In genomic region chr5:143019614-143020515, GRCh38 we compare ENCODE assay signal across 7 cellular contexts.
A peak's percentile ranks its signal among the peaks of the same experiment; 100 is the strongest.
DNase-seq lines count a peak whose midpoint lies in the region; ATAC-seq, FAIRE-seq and TF ChIP-seq lines count a peak whose summit lies in the region.

No MANE protein-coding gene starts in this region.

- DNase-seq in GM18507 (ENCODE audit: extremely low spot score, insufficient read length, low read depth) (peak; percentile 67), thyroid gland (no peak), lower lobe of right lung (no peak), substantia nigra (lab: John Stamatoyannopoulos, UW) (no peak)

- no peaks in the 10 kb centered on the region for H3K27me3 ChIP-seq in iPS-18a (ENCODE audit: control insufficient read depth, insufficient read depth, low read length)
- H3K27me3 ChIP-seq in thyroid gland = no peaks in the 10 kb centered on the region
- H3K27me3 ChIP-seq in lower lobe of right lung (ENCODE audit: low read depth) = no peaks in the 10 kb centered on the region

- peak; percentile 96 for FAIRE-seq in GM18507 (lab: Jason Lieb, UNC)

- 88 to 89% methylated on average over 7 of the region's 7 CpGs for WGBS in thyroid gland, 2 donors

- TF ChIP-seq POLR2A in thyroid gland (IDR thresholded peaks at IDR 0.05) = no peak

- H3K4me1 ChIP-seq in iPS-18a (ENCODE audit: control insufficient read depth, low read depth, low read length) = peaks cover 24% of the 10 kb centered on the region
- H3K4me1 ChIP-seq in thyroid gland = peaks cover 0 to 12% of the 10 kb centered on the region in 2 donors
- H3K4me1 ChIP-seq in lower lobe of right lung = peaks cover 14% of the 10 kb centered on the region

- H3K4me3 ChIP-seq in iPS-18a (ENCODE audit: low read length) (no peak overlapping the region), thyroid gland (replicated peaks in 1 of 3) (no peak overlapping the region), lower lobe of right lung (no peak overlapping the region)

- H3K36me3 ChIP-seq in iPS-18a (ENCODE audit: control insufficient read depth, low read depth, low read length) = no peaks in the 10 kb centered on the region
- H3K36me3 ChIP-seq in thyroid gland = no peaks in the 10 kb centered on the region
- H3K36me3 ChIP-seq in lower lobe of right lung = no peaks in the 10 kb centered on the region

- ATAC-seq in GM21381 (IDR thresholded peaks at IDR 0.05; ENCODE audit: unreplicated experiment) = peak; percentile 80
- peak; percentile 90 for ATAC-seq in HG03439 (IDR thresholded peaks at IDR 0.05; ENCODE audit: unreplicated experiment)
- no peak for ATAC-seq in lower lobe of right lung

- intact Hi-C loops in thyroid gland (cut with DNase I) (loop anchor here (10.0 kb wide), 1 partner anchor 385 kb away; the partner anchor contains the start of gene NR3C1), lower lobe of right lung (cut with DNase I) (no loop called here)

- H3K27ac ChIP-seq in iPS-18a (ENCODE audit: low read length) = peak overlapping the region; percentile 16
- H3K27ac ChIP-seq in thyroid gland = no peak overlapping the region
- no peak overlapping the region for H3K27ac ChIP-seq in lower lobe of right lung
- H3K27ac ChIP-seq in substantia nigra (ENCODE audit: low read depth, low read length, poor library complexity, severe bottlenecking) = no peak overlapping the region

- H3K9me3 ChIP-seq in iPS-18a (ENCODE audit: control insufficient read depth, low read depth, low read length) (no peaks in the 10 kb centered on the region), thyroid gland (no peaks in the 10 kb centered on the region), lower lobe of right lung (no peaks in the 10 kb centered on the region)

- no peak overlapping the region for H3K9ac ChIP-seq in iPS-18a (ENCODE audit: low read length)

- TF ChIP-seq CTCF in thyroid gland (IDR thresholded peaks at IDR 0.05) = no peak
- TF ChIP-seq CTCF in lower lobe of right lung (IDR thresholded peaks at IDR 0.05) = no peak

Comparison
In these comparisons a context has a peak if more than half of its experiments do, and no peak if none do; other contexts are left out.
1. ATAC-seq: peak in GM21381 (single experiment) and HG03439 (single experiment); none in lower lobe of right lung (0 of 2).